ENCODE assay signal across 8 cellular contexts in the genomic region with DNA sequence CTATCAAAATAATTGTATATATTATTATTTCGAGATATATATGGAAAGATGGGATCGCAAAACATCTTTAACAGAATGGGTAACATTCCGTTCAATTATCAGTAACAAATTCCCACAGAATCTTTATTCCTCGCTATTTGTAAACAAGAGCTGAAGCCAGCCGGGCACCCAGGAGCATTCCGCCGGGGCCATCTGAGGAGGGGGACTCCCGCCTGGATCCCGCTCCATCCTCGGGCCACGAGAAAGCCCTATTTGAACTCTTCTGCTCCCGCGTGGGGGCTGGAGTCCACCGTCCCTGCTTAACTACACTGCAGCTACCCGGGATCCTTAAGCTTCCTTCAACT. TPM values are rescaled to one million over a fixed set of nuclear protein-coding genes. Genes with fewer than 3 reads are reported as not detected.
DNase-seq lines count a peak whose midpoint lies in the region; ATAC-seq and TF ChIP-seq lines count a peak whose summit lies in the region.

No MANE protein-coding gene starts in this region.

- peaks cover 13% of the 10 kb centered on the region for H3K4me1 Mint-ChIP-seq in activated CD8-positive, alpha-beta T cell treated with anti-CD3 and anti-CD28 coated beads, Interleukin-2, amount 10 ng/mL, durations not matched to agents 7 days and 5 days (ENCODE audit: low read depth)

- H3K4me3 ChIP-seq in iPS-18a (ENCODE audit: low read length) (peak overlapping the region; percentile 95), skin epidermis (peak overlapping the region; percentile 45 to 73 (median 57))

- CTCF ChIA-PET in HEK293T (lab: Yijun Ruan, JAX) = no interaction called here
- CTCF ChIA-PET in activated CD8-positive, alpha-beta T cell treated with anti-CD3 and anti-CD28 coated beads, Interleukin-2, amount 10 ng/mL, durations not matched to agents 7 days and 5 days (lab: Charles Lee) = no interaction called here

- H3K9me3 Mint-ChIP-seq in activated CD8-positive, alpha-beta T cell treated with anti-CD3 and anti-CD28 coated beads, Interleukin-2, amount 10 ng/mL, durations not matched to agents 7 days and 5 days (ENCODE audit: insufficient read depth) = peaks cover 3% of the 10 kb centered on the region

- POLR2A ChIA-PET in HEK293T (lab: Yijun Ruan, JAX) = interaction anchor here (1.4 kb wide), 1 partner anchor 12 kb away, joined by 5 read pairs; no protein-coding TSS in a partner anchor
- POLR2A ChIA-PET in activated CD8-positive, alpha-beta T cell treated with anti-CD3 and anti-CD28 coated beads, Interleukin-2, amount 10 ng/mL, durations not matched to agents 7 days and 5 days (lab: Charles Lee) = no interaction called here

- H3K27ac ChIP-seq in iPS-18a (ENCODE audit: low read length) (no peak overlapping the region), skin epidermis (peak overlapping the region in 16 of 21 experiments; percentile 11 to 83 (median 66))

- peaks cover 32% of the 10 kb centered on the region for H3K27me3 Mint-ChIP-seq in activated CD8-positive, alpha-beta T cell treated with anti-CD3 and anti-CD28 coated beads, Interleukin-2, amount 10 ng/mL, durations not matched to agents 7 days and 5 days (ENCODE audit: low read depth)

- peaks cover 9% of the 10 kb centered on the region for H3K36me3 Mint-ChIP-seq in activated CD8-positive, alpha-beta T cell treated with anti-CD3 and anti-CD28 coated beads, Interleukin-2, amount 10 ng/mL, durations not matched to agents 7 days and 5 days (ENCODE audit: low read depth)

- H3K9me3 ChIP-seq in iPS-18a (ENCODE audit: control insufficient read depth, low read depth, low read length) = no peaks in the 10 kb centered on the region

- peak; percentile 9 for DNase-seq in HEK293T (ENCODE audit: extremely low spot score)
- DNase-seq in activated CD8-positive, alpha-beta T cell treated with anti-CD3 and anti-CD28 coated beads, Interleukin-2, amount 10 ng/mL, durations not matched to agents 7 days and 5 days = no peak
- DNase-seq in NCI-H1105 treated with DMSO at 0.1 percent for 48 hours (lab: John Stamatoyannopoulos, UW) = no peak
- no peak for DNase-seq in HT-29 (ENCODE audit: low spot score)

- H3K36me3 ChIP-seq in iPS-18a (ENCODE audit: control insufficient read depth, low read depth, low read length) = peaks cover 13% of the 10 kb centered on the region

- peak overlapping the region; percentile 48 for H3K4me3 Mint-ChIP-seq in activated CD8-positive, alpha-beta T cell treated with anti-CD3 and anti-CD28 coated beads, Interleukin-2, amount 10 ng/mL, durations not matched to agents 7 days and 5 days

- H3K27me3 ChIP-seq in iPS-18a (ENCODE audit: control insufficient read depth, insufficient read depth, low read length) = peaks cover 21% of the 10 kb centered on the region

- ATAC-seq in activated CD8-positive, alpha-beta T cell treated with anti-CD3 and anti-CD28 coated beads, Interleukin-2, amount 10 ng/mL, durations not matched to agents 7 days and 5 days = no peak
- ATAC-seq in GM19395 (IDR thresholded peaks at IDR 0.05; ENCODE audit: unreplicated experiment) (no peak), HG03521 (IDR thresholded peaks at IDR 0.05; ENCODE audit: unreplicated experiment) (no peak)

- peak overlapping the region; percentile 72 for H3K9ac ChIP-seq in iPS-18a (ENCODE audit: low read length)

- H3K4me1 ChIP-seq in iPS-18a (ENCODE audit: control insufficient read depth, low read depth, low read length) = peaks cover 14% of the 10 kb centered on the region

- H3K27ac Mint-ChIP-seq in activated CD8-positive, alpha-beta T cell treated with anti-CD3 and anti-CD28 coated beads, Interleukin-2, amount 10 ng/mL, durations not matched to agents 7 days and 5 days = no peak overlapping the region

TF ChIP-seq in HEK293T, 16 proteins besides CTCF, POLR2A, EP300 and RAD21:
- TF ChIP-seq L3MBTL2 (conservative IDR thresholded peaks at IDR 0.05) = no peak
- TF ChIP-seq SP1 (IDR thresholded peaks at IDR 0.05) = no peak
- TF ChIP-seq FOXM1 (IDR thresholded peaks at IDR 0.05; ENCODE audit: borderline replicate concordance) = no peak
TF ChIP-seq in HEK293T: peak in this region for 0.

RNA-seq across cellular contexts. Expression of gene GPR176, which starts 0.7 kb away (rescaled TPM):
- total RNA-seq in activated CD8-positive, alpha-beta T cell treated with anti-CD3 and anti-CD28 coated beads, Interleukin-2, amount 10 ng/mL, durations not matched to agents 7 days and 5 days = not detected
- total RNA-seq in HT-29 (2014; rRNA removed; shearing (Covaris generic)) = 1.7 TPM in 2 replicates

RNA-seq across cellular contexts. Expression of gene EIF2AK4, which starts 14.5 kb away (rescaled TPM):
- 10 to 100 TPM; 28.2 to 29.8 TPM for total RNA-seq in activated CD8-positive, alpha-beta T cell treated with anti-CD3 and anti-CD28 coated beads, Interleukin-2, amount 10 ng/mL, durations not matched to agents 7 days and 5 days
- 10.4 and 12.4 TPM in 2 replicates for total RNA-seq in HT-29 (2014; rRNA removed; shearing (Covaris generic))
